ENCODE assay signal across 18 cellular contexts in genomic region chr13:106815545-106815944, GRCh38.
"Had no signal": no experiment of that assay in that cellular context is flagged by ENCODE, and none has a peak within 500 bp of the region (broad histone marks: within the 10 kb centered on the region; RNA-seq: fewer than 3 reads in every experiment).

No MANE protein-coding gene starts in this region.

- H3K9me3 ChIP-seq: colonic mucosa, neutrophil, spleen, tibial artery, upper lobe of right lung, vagina had no signal

- H3K4me1 ChIP-seq: colonic mucosa, spleen, tibial artery, upper lobe of right lung, vagina had no signal

- H3K4me2 ChIP-seq: hepatocyte had no signal

- H3K27ac ChIP-seq: colonic mucosa, hepatocyte, neutrophil, spleen, tibial artery, upper lobe of right lung, vagina had no signal

- H3K36me3 ChIP-seq: colonic mucosa, neutrophil, spleen, tibial artery, upper lobe of right lung, vagina had no signal

- H3K27me3 ChIP-seq: colonic mucosa, hepatocyte, neutrophil, spleen, tibial artery, upper lobe of right lung, vagina had no signal

- H3K4me3 ChIP-seq: colonic mucosa, hepatocyte, lung, spleen, tibial artery, upper lobe of right lung, vagina had no signal

- DNase-seq: colonic mucosa; dermis blood vessel endothelial cell; foreskin melanocyte; head of caudate nucleus; left colon; left ventricle myocardium superior; mesenchymal stem cell; naive B cell; spleen; stimulated activated CD4-positive, alpha-beta T cell treated with anti-CD3 and anti-CD28 coated beads, Interleukin-15, amount 100 ng/mL, for 24 hours; stimulated activated CD4-positive, alpha-beta T cell treated with anti-CD3 and anti-CD28 coated beads, Interleukin-1b, Interleukin-23, amount 100 ng/mL, for 48 hours; stimulated activated CD4-positive, alpha-beta T cell treated with anti-CD3 and anti-CD28 coated beads, Interleukin-4, amount 100 ng/mL, for 24 hours; tibial artery; upper lobe of right lung had no signal

- H3K79me2 ChIP-seq: hepatocyte had no signal
